ENCODE assay signal across 1 cellular context in the genomic region with DNA sequence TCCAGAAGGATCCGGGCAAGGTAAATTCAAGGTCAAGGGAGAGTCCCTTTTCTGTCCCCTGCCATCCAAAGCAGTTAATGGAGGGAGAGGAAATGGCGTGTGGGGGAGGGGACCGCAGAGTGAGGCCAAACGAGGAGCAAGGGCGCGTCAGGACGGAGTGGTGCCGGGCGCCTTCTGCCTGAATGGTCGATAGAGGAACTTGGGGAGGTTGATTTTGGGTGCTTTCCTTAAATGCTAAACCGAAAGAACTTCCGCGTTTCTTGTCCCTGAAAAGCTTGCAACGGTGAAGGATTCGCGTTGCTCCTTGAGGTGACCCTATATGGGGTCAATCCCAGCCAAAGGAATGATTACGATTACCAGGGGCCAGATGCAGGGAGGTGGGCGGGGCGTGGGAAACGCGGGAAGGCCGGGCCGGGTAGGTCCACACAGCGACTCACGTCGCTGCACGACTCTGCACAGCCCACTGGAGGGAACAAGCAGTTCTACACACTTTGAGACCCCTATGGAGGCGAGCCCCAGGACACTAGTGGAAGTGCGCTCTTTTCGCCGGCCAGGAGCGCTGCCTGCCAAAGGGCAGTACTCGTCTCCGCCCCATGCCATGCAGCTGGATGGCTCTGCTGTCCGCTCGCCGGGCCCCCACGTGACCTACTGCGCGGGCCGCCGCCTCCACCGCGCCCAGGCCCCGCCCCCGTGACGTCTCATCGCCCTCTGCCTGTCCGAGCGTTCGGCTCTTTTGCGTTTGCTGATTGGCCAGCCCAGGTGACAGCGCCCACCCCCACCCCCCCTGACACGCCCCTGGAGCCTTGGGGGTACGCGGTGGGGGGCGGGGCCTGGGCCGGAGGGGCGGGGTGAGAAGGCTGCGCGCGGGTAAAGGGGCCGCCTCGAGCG.
A peak's percentile ranks its signal among the peaks of the same experiment; 100 is the strongest.
TF ChIP-seq lines count a peak whose summit lies in the region.

No MANE protein-coding gene starts in this region.

TF ChIP-seq in HepG2, 621 proteins besides CTCF, POLR2A, EP300 and RAD21 (continued from another document and continues in another):
- TF ChIP-seq, protein P1, sequence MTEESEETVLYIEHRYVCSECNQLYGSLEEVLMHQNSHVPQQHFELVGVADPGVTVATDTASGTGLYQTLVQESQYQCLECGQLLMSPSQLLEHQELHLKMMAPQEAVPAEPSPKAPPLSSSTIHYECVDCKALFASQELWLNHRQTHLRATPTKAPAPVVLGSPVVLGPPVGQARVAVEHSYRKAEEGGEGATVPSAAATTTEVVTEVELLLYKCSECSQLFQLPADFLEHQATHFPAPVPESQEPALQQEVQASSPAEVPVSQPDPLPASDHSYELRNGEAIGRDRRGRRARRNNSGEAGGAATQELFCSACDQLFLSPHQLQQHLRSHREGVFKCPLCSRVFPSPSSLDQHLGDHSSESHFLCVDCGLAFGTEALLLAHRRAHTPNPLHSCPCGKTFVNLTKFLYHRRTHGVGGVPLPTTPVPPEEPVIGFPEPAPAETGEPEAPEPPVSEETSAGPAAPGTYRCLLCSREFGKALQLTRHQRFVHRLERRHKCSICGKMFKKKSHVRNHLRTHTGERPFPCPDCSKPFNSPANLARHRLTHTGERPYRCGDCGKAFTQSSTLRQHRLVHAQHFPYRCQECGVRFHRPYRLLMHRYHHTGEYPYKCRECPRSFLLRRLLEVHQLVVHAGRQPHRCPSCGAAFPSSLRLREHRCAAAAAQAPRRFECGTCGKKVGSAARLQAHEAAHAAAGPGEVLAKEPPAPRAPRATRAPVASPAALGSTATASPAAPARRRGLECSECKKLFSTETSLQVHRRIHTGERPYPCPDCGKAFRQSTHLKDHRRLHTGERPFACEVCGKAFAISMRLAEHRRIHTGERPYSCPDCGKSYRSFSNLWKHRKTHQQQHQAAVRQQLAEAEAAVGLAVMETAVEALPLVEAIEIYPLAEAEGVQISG (CRISPR knock-in tag; IDR thresholded peaks at IDR 0.05): no peak; the same call in 1 of the 2 replicates
- TF ChIP-seq CBX2 (IDR thresholded peaks at IDR 0.05; ENCODE audit: low read depth, low read length) (no peak), CBX2 (CRISPR knock-in tag; IDR thresholded peaks at IDR 0.05; ENCODE audit: low read depth) (no peak), HOXA5 (CRISPR knock-in tag; IDR thresholded peaks at IDR 0.05) (no peak), KMT2A (CRISPR knock-in tag; IDR thresholded peaks at IDR 0.05) (no peak), ZBTB3 (CRISPR knock-in tag; IDR thresholded peaks at IDR 0.05; ENCODE audit: borderline replicate concordance, low read depth) (no peak), MTA3 (CRISPR knock-in tag; IDR thresholded peaks at IDR 0.05) (no peak), IRX3 (CRISPR knock-in tag; IDR thresholded peaks at IDR 0.05; ENCODE audit: borderline replicate concordance, low read depth) (no peak), ZNF496 (CRISPR knock-in tag; IDR thresholded peaks at IDR 0.05; ENCODE audit: insufficient replicate concordance) (no peak), KDM5B (CRISPR knock-in tag; IDR thresholded peaks at IDR 0.05; ENCODE audit: borderline replicate concordance) (peak; percentile 72; the same call in 1 of the 2 replicates), SNAPC2 (CRISPR knock-in tag; IDR thresholded peaks at IDR 0.05) (no peak), ZNF674 (CRISPR knock-in tag; IDR thresholded peaks at IDR 0.05; ENCODE audit: low read depth) (no peak), NKX3-1 (CRISPR knock-in tag; IDR thresholded peaks at IDR 0.05) (no peak), PTBP1 (IDR thresholded peaks at IDR 0.05; ENCODE audit: low read depth, low read length, poor library complexity, severe bottlenecking) (no peak), ARNT2 (CRISPR knock-in tag; IDR thresholded peaks at IDR 0.05; ENCODE audit: low read depth) (no peak), TOE1 (CRISPR knock-in tag; IDR thresholded peaks at IDR 0.05) (no peak), NCOR1 (IDR thresholded peaks at IDR 0.05; ENCODE audit: borderline replicate concordance, low read length) (no peak), ZNF207 (IDR thresholded peaks at IDR 0.05; ENCODE audit: borderline replicate concordance) (no peak), ZMAT3 (CRISPR knock-in tag; conservative IDR thresholded peaks at IDR 0.05) (peak; percentile 90), AFF4 (CRISPR knock-in tag; IDR thresholded peaks at IDR 0.05) (no peak; the same call in 1 of the 2 replicates), CEBPB (IDR thresholded peaks at IDR 0.05; ENCODE audit: borderline replicate concordance, low read depth, low read length) (no peak), JUN (CRISPR knock-in tag; IDR thresholded peaks at IDR 0.05) (no peak), PHF5A (CRISPR knock-in tag; IDR thresholded peaks at IDR 0.05; ENCODE audit: low read depth, unreplicated experiment) (no peak), CEBPG (CRISPR knock-in tag; IDR thresholded peaks at IDR 0.05) (no peak), TBX2 (CRISPR knock-in tag; IDR thresholded peaks at IDR 0.05; ENCODE audit: borderline replicate concordance) (peak; percentile 62), NFE2L2 (IDR thresholded peaks at IDR 0.05; ENCODE audit: low read length) (no peak), SCMH1 (CRISPR knock-in tag; IDR thresholded peaks at IDR 0.05; ENCODE audit: borderline replicate concordance) (no peak), DR1 (CRISPR knock-in tag; IDR thresholded peaks at IDR 0.05) (no peak), RFX5 (IDR thresholded peaks at IDR 0.05; ENCODE audit: low read depth, low read length) (no peak), ATF2 (CRISPR knock-in tag; IDR thresholded peaks at IDR 0.05) (no peak), HDAC2 (CRISPR knock-in tag; IDR thresholded peaks at IDR 0.05) (0 out of 2 replicates have a peak, but pooled peaks have one; percentile 23), ZNF543 (CRISPR knock-in tag; IDR thresholded peaks at IDR 0.05) (peak; percentile 76; the same call in 1 of the 2 replicates), MAFF (IDR thresholded peaks at IDR 0.05; ENCODE audit: low read depth, low read length) (no peak), CENPX (CRISPR knock-in tag; IDR thresholded peaks at IDR 0.05) (no peak), ZNF605 (CRISPR knock-in tag; IDR thresholded peaks at IDR 0.05) (no peak)
- TF ChIP-seq, protein P2, sequence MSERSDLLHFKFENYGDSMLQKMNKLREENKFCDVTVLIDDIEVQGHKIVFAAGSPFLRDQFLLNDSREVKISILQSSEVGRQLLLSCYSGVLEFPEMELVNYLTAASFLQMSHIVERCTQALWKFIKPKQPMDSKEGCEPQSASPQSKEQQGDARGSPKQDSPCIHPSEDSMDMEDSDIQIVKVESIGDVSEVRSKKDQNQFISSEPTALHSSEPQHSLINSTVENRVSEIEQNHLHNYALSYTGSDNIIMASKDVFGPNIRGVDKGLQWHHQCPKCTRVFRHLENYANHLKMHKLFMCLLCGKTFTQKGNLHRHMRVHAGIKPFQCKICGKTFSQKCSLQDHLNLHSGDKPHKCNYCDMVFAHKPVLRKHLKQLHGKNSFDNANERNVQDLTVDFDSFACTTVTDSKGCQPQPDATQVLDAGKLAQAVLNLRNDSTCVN (CRISPR knock-in tag; IDR thresholded peaks at IDR 0.05; ENCODE audit: borderline replicate concordance): no peak
- TF ChIP-seq, protein P3, sequence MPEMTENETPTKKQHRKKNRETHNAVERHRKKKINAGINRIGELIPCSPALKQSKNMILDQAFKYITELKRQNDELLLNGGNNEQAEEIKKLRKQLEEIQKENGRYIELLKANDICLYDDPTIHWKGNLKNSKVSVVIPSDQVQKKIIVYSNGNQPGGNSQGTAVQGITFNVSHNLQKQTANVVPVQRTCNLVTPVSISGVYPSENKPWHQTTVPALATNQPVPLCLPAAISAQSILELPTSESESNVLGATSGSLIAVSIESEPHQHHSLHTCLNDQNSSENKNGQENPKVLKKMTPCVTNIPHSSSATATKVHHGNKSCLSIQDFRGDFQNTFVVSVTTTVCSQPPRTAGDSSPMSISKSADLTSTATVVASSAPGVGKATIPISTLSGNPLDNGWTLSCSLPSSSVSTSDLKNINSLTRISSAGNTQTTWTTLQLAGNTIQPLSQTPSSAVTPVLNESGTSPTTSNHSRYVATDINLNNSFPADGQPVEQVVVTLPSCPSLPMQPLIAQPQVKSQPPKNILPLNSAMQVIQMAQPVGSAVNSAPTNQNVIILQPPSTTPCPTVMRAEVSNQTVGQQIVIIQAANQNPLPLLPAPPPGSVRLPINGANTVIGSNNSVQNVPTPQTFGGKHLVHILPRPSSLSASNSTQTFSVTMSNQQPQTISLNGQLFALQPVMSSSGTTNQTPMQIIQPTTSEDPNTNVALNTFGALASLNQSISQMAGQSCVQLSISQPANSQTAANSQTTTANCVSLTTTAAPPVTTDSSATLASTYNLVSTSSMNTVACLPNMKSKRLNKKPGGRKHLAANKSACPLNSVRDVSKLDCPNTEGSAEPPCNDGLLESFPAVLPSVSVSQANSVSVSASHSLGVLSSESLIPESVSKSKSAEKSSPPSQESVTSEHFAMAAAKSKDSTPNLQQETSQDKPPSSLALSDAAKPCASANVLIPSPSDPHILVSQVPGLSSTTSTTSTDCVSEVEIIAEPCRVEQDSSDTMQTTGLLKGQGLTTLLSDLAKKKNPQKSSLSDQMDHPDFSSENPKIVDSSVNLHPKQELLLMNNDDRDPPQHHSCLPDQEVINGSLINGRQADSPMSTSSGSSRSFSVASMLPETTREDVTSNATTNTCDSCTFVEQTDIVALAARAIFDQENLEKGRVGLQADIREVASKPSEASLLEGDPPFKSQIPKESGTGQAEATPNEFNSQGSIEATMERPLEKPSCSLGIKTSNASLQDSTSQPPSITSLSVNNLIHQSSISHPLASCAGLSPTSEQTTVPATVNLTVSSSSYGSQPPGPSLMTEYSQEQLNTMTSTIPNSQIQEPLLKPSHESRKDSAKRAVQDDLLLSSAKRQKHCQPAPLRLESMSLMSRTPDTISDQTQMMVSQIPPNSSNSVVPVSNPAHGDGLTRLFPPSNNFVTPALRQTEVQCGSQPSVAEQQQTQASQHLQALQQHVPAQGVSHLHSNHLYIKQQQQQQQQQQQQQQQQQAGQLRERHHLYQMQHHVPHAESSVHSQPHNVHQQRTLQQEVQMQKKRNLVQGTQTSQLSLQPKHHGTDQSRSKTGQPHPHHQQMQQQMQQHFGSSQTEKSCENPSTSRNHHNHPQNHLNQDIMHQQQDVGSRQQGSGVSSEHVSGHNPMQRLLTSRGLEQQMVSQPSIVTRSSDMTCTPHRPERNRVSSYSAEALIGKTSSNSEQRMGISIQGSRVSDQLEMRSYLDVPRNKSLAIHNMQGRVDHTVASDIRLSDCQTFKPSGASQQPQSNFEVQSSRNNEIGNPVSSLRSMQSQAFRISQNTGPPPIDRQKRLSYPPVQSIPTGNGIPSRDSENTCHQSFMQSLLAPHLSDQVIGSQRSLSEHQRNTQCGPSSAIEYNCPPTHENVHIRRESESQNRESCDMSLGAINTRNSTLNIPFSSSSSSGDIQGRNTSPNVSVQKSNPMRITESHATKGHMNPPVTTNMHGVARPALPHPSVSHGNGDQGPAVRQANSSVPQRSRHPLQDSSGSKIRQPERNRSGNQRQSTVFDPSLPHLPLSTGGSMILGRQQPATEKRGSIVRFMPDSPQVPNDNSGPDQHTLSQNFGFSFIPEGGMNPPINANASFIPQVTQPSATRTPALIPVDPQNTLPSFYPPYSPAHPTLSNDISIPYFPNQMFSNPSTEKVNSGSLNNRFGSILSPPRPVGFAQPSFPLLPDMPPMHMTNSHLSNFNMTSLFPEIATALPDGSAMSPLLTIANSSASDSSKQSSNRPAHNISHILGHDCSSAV (CRISPR knock-in tag; IDR thresholded peaks at IDR 0.05; ENCODE audit: borderline replicate concordance): no peak
- TF ChIP-seq, protein P4, sequence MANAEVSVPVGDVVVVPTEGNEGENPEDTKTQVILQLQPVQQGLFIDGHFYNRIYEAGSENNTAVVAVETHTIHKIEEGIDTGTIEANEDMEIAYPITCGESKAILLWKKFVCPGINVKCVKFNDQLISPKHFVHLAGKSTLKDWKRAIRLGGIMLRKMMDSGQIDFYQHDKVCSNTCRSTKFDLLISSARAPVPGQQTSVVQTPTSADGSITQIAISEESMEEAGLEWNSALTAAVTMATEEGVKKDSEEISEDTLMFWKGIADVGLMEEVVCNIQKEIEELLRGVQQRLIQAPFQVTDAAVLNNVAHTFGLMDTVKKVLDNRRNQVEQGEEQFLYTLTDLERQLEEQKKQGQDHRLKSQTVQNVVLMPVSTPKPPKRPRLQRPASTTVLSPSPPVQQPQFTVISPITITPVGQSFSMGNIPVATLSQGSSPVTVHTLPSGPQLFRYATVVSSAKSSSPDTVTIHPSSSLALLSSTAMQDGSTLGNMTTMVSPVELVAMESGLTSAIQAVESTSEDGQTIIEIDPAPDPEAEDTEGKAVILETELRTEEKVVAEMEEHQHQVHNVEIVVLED (CRISPR knock-in tag; IDR thresholded peaks at IDR 0.05; ENCODE audit: borderline replicate concordance): peak; percentile 8; the same call in 1 of the 2 replicates
